1 cellular context compared by ENCODE assay signal in the genomic region with DNA sequence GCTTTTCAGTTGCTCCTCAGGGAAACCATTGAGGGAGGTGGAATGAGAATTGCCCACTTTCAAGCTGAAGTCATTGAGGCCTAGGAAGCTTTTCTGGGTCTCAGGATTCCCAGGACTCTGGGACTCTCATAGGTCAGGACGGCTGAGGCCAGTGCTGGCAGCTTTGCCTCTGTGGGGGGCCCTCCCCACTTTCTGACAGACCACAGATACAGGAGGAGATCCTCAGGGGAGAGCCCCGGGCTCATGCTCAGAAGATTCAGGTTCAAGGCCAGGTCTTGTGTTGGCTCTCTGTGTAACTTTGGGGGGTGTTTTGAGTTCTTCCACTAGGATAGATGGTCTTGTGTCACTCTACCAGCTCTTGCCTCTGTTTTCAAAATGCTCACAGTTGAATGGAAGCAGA.
TF ChIP-seq lines count a peak whose summit lies in the region.

No MANE protein-coding gene starts in this region.

TF ChIP-seq in GM12878, 131 proteins besides CTCF, POLR2A, EP300 and RAD21:
- TF ChIP-seq, protein P1, sequence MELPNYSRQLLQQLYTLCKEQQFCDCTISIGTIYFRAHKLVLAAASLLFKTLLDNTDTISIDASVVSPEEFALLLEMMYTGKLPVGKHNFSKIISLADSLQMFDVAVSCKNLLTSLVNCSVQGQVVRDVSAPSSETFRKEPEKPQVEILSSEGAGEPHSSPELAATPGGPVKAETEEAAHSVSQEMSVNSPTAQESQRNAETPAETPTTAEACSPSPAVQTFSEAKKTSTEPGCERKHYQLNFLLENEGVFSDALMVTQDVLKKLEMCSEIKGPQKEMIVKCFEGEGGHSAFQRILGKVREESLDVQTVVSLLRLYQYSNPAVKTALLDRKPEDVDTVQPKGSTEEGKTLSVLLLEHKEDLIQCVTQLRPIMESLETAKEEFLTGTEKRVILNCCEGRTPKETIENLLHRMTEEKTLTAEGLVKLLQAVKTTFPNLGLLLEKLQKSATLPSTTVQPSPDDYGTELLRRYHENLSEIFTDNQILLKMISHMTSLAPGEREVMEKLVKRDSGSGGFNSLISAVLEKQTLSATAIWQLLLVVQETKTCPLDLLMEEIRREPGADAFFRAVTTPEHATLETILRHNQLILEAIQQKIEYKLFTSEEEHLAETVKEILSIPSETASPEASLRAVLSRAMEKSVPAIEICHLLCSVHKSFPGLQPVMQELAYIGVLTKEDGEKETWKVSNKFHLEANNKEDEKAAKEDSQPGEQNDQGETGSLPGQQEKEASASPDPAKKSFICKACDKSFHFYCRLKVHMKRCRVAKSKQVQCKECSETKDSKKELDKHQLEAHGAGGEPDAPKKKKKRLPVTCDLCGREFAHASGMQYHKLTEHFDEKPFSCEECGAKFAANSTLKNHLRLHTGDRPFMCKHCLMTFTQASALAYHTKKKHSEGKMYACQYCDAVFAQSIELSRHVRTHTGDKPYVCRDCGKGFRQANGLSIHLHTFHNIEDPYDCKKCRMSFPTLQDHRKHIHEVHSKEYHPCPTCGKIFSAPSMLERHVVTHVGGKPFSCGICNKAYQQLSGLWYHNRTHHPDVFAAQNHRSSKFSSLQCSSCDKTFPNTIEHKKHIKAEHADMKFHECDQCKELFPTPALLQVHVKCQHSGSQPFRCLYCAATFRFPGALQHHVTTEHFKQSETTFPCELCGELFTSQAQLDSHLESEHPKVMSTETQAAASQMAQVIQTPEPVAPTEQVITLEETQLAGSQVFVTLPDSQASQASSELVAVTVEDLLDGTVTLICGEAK (IDR thresholded peaks at IDR 0.05; ENCODE audit: borderline replicate concordance), result no peak
- TF ChIP-seq HDAC6 (IDR thresholded peaks at IDR 0.05; ENCODE audit: unreplicated experiment) (no peak), ESRRA (IDR thresholded peaks at IDR 0.05; ENCODE audit: low read length) (no peak), TCF7 (IDR thresholded peaks at IDR 0.05; ENCODE audit: borderline replicate concordance) (no peak), MYB (IDR thresholded peaks at IDR 0.05; ENCODE audit: borderline replicate concordance, low read depth, low read length) (no peak), GATAD2B (conservative IDR thresholded peaks at IDR 0.05; ENCODE audit: low read depth) (no peak), ZNF217 (IDR thresholded peaks at IDR 0.05) (no peak), CBX5 (IDR thresholded peaks at IDR 0.05; ENCODE audit: low read depth) (no peak), EGR1 (IDR thresholded peaks at IDR 0.05; ENCODE audit: borderline replicate concordance in 1 of 2, low read depth in 2 of 2, low read length in 2 of 2) (no peak), TCF12 (IDR thresholded peaks at IDR 0.05; ENCODE audit: low read depth, low read length) (no peak), SREBF2 (IDR thresholded peaks at IDR 0.05; ENCODE audit: low read length) (no peak), SPI1 (IDR thresholded peaks at IDR 0.05; ENCODE audit: borderline replicate concordance, insufficient read depth, low read depth, low read length) (no peak)
- TF ChIP-seq, protein P2, sequence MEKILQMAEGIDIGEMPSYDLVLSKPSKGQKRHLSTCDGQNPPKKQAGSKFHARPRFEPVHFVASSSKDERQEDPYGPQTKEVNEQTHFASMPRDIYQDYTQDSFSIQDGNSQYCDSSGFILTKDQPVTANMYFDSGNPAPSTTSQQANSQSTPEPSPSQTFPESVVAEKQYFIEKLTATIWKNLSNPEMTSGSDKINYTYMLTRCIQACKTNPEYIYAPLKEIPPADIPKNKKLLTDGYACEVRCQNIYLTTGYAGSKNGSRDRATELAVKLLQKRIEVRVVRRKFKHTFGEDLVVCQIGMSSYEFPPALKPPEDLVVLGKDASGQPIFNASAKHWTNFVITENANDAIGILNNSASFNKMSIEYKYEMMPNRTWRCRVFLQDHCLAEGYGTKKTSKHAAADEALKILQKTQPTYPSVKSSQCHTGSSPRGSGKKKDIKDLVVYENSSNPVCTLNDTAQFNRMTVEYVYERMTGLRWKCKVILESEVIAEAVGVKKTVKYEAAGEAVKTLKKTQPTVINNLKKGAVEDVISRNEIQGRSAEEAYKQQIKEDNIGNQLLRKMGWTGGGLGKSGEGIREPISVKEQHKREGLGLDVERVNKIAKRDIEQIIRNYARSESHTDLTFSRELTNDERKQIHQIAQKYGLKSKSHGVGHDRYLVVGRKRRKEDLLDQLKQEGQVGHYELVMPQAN (conservative IDR thresholded peaks at IDR 0.05), result no peak
- TF ChIP-seq, protein P3, sequence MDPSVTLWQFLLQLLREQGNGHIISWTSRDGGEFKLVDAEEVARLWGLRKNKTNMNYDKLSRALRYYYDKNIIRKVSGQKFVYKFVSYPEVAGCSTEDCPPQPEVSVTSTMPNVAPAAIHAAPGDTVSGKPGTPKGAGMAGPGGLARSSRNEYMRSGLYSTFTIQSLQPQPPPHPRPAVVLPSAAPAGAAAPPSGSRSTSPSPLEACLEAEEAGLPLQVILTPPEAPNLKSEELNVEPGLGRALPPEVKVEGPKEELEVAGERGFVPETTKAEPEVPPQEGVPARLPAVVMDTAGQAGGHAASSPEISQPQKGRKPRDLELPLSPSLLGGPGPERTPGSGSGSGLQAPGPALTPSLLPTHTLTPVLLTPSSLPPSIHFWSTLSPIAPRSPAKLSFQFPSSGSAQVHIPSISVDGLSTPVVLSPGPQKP (IDR thresholded peaks at IDR 0.05; ENCODE audit: low read depth, low read length), result no peak
- TF ChIP-seq, protein P4, sequence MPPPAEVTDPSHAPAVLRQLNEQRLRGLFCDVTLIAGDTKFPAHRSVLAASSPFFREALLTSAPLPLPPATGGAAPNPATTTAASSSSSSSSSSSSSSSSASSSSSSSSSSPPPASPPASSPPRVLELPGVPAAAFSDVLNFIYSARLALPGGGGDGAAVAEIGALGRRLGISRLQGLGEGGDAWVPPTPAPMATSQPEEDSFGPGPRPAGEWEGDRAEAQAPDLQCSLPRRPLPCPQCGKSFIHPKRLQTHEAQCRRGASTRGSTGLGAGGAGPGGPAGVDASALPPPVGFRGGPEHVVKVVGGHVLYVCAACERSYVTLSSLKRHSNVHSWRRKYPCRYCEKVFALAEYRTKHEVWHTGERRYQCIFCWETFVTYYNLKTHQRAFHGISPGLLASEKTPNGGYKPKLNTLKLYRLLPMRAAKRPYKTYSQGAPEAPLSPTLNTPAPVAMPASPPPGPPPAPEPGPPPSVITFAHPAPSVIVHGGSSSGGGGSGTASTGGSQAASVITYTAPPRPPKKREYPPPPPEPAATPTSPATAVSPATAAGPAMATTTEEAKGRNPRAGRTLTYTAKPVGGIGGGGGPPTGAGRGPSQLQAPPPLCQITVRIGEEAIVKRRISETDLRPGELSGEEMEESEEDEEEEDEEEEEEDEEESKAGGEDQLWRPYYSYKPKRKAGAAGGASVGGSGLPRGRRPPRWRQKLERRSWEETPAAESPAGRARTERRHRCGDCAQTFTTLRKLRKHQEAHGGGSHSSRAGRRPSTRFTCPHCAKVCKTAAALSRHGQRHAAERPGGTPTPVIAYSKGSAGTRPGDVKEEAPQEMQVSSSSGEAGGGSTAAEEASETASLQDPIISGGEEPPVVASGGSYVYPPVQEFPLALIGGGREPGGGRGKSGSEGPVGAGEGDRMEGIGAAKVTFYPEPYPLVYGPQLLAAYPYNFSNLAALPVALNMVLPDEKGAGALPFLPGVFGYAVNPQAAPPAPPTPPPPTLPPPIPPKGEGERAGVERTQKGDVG (CRISPR knock-in tag; IDR thresholded peaks at IDR 0.05), result no peak
TF ChIP-seq in GM12878: peak in this region for 0.
